In genomic region chr12:27246774-27247173, GRCh38 we compare ENCODE assay signal across 10 cellular contexts. TPM values are rescaled to one million over a fixed set of nuclear protein-coding genes. Genes with fewer than 3 reads are reported as not detected.
DNase-seq lines count a peak whose midpoint lies in the region; FAIRE-seq and TF ChIP-seq lines count a peak whose summit lies in the region.
"Had no signal": no experiment of that assay in that cellular context is flagged by ENCODE, and none has a peak within 500 bp of the region (broad histone marks: within the 10 kb centered on the region; RNA-seq: fewer than 3 reads in every experiment).

No MANE protein-coding gene starts in this region.

- peak; percentile 56 for FAIRE-seq in GM19239 (lab: Jason Lieb, UNC)
- FAIRE-seq in D721Med (lab: Jason Lieb, UNC): no peak

- DNase-seq in A172 (ENCODE audit: low spot score) (peak; percentile 28), GM19239 (ENCODE audit: insufficient read length, low spot score) (no peak), astrocyte of the spinal cord (ENCODE audit: low read depth, low spot score) (peak; percentile 33), testis (no peak), D721Med (ENCODE audit: insufficient read length, low spot score) (no peak), HPDE6-E6E7 (ENCODE audit: extremely low spot score) (no peak), superior temporal gyrus (ENCODE audit: extremely low spot score) (no peak)
- DNase-seq: left colon had no signal

- H3K4me3 ChIP-seq in astrocyte of the spinal cord (ENCODE audit: low read depth, low read length) (peak overlapping the region; percentile 29), muscle layer of colon (ENCODE audit: low read depth in 1 of 2, low read length in 2 of 2) (peak overlapping the region; percentile 42 to 99), testis (no peak overlapping the region)

- peaks cover 9% of the 10 kb centered on the region for H3K4me1 ChIP-seq in muscle layer of colon (ENCODE audit: insufficient read depth, low read length)
- peaks cover 11% of the 10 kb centered on the region for H3K4me1 ChIP-seq in testis

- H3K27me3 ChIP-seq in muscle layer of colon (ENCODE audit: control insufficient read depth in 1 of 2, insufficient read depth in 2 of 2, low read length in 2 of 2) (no peaks in the 10 kb centered on the region), testis (no peaks in the 10 kb centered on the region)

- no peak for TF ChIP-seq CTCF in astrocyte of the spinal cord (IDR thresholded peaks at IDR 0.05; ENCODE audit: low read depth, low read length)
- no peak for TF ChIP-seq CTCF in testis (IDR thresholded peaks at IDR 0.05)
- TF ChIP-seq CTCF in D721Med (IDR thresholded peaks at IDR 0.05; ENCODE audit: insufficient read depth, missing control alignments): no peak

- H3K9ac ChIP-seq in muscle layer of colon (ENCODE audit: low read length): peak overlapping the region; percentile 49

- H3K9me3 ChIP-seq in muscle layer of colon (ENCODE audit: low read length) (no peaks in the 10 kb centered on the region), testis (no peaks in the 10 kb centered on the region)

- intact Hi-C loops in testis (cut with DNase I; ENCODE audit: low total_unique reads): no loop called here

- TF ChIP-seq POLR2A in testis (IDR thresholded peaks at IDR 0.05): no peak

- H3K36me3 ChIP-seq in muscle layer of colon (ENCODE audit: insufficient read depth, low read length) (no peaks in the 10 kb centered on the region), testis (ENCODE audit: low read depth, missing control alignments) (no peaks in the 10 kb centered on the region)

- in situ Hi-C loops in astrocyte of the spinal cord (cut with HindIII; ENCODE audit: low sequenced_read_pairs): no loop called here

- 42 to 59% methylated on average over 5 of the region's 5 CpGs for WGBS in testis, 2 donors

- H3K27ac ChIP-seq in muscle layer of colon (ENCODE audit: low read depth, low read length) (peak overlapping the region; percentile 97), testis (peak overlapping the region in 1 of 2 donors; percentile 93)
- H3K27ac ChIP-seq: VCaP had no signal

RNA-seq across cellular contexts. Expression of gene STK38L, which starts 2.7 kb away (rescaled TPM):
- 30.7 and 34.8 TPM in 2 replicates for total RNA-seq in A172 (2014; rRNA removed; shearing (Covaris generic))
- 10 to 100 TPM; 41.5 to 43.1 TPM for total RNA-seq in testis
- 19.3 TPM for polyA plus RNA-seq in testis (ENCODE audit: insufficient read depth, low read depth, low replicate concordance)

Comparison
In these comparisons a context has a peak if more than half of its experiments do, and no peak if none do; other contexts are left out.
1. DNase-seq: peak in A172 (single experiment) and astrocyte of the spinal cord (single experiment); none in GM19239 (single experiment), testis (single experiment), D721Med (single experiment), HPDE6-E6E7 (single experiment) and superior temporal gyrus (single experiment).
2. H3K4me3 ChIP-seq: peak in astrocyte of the spinal cord (single experiment) and muscle layer of colon (2 of 2); none in testis (0 of 2).